In the genomic region with DNA sequence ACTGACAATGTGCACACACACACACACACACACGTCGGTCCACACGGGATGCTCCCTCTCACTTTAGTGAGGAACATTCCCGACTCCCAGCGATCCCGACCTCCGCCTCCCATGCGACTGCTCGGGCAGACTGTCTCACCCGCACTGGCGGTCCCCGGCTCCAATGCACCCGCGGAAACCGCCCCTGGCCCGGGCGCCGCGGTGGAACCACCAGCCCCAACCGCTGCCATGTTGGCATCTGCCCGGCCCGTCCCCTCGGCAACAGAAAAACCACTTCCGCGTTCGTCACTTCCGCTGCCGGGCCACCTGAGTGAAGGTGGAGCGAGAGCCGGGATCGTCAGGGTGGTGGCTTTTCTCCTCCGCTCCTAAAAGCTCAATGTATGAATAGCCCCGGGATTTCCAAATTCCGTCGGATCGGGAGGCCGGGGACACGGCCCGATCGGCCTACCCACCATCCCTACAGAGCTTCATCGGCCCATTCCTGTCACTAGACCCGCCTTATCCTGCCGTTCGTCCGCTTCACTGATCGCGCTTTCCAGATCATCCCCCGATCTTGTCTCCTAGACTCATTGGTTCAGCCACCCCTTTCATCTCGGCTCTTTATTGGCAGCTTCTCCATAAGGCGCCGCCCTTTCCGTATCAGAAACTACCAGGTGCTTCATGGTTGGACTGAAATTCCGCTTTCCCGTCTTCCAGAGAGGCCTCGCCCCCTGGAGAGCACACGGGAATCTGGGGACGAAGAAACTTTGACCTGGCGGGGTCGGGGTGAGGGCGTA, we compare ENCODE assay signal across 1 cellular context.
TF ChIP-seq lines count a peak whose summit lies in the region.

SLC35A2 (minus strand) TSS at position 240 of the 776 bp plus-strand sequence; CDS start at position 230, 10 bp downstream.

TF ChIP-seq in HepG2, 621 proteins besides CTCF, POLR2A, EP300 and RAD21 (continued from another document and continues in another):
- TF ChIP-seq, protein P1, sequence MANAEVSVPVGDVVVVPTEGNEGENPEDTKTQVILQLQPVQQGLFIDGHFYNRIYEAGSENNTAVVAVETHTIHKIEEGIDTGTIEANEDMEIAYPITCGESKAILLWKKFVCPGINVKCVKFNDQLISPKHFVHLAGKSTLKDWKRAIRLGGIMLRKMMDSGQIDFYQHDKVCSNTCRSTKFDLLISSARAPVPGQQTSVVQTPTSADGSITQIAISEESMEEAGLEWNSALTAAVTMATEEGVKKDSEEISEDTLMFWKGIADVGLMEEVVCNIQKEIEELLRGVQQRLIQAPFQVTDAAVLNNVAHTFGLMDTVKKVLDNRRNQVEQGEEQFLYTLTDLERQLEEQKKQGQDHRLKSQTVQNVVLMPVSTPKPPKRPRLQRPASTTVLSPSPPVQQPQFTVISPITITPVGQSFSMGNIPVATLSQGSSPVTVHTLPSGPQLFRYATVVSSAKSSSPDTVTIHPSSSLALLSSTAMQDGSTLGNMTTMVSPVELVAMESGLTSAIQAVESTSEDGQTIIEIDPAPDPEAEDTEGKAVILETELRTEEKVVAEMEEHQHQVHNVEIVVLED (CRISPR knock-in tag; IDR thresholded peaks at IDR 0.05; ENCODE audit: borderline replicate concordance) = peak; percentile 53; the same call in 1 of the 2 replicates
- TF ChIP-seq ZNF550 (CRISPR knock-in tag; IDR thresholded peaks at IDR 0.05; ENCODE audit: borderline replicate concordance) (0 out of 2 replicates have a peak, but pooled peaks have one; percentile 20), SUZ12 (IDR thresholded peaks at IDR 0.05; ENCODE audit: low read depth, low read length) (no peak), ZNF530 (CRISPR knock-in tag; IDR thresholded peaks at IDR 0.05; ENCODE audit: low read depth) (no peak), ZNF737 (CRISPR knock-in tag; IDR thresholded peaks at IDR 0.05; ENCODE audit: borderline replicate concordance) (no peak), ZBTB40 (IDR thresholded peaks at IDR 0.05) (no peak), ZBTB40 (CRISPR knock-in tag; IDR thresholded peaks at IDR 0.05) (peak; percentile 24; the same call in 1 of the 2 replicates), XBP1 (CRISPR knock-in tag; IDR thresholded peaks at IDR 0.05) (no peak), EEA1 (CRISPR knock-in tag; IDR thresholded peaks at IDR 0.05; ENCODE audit: borderline replicate concordance) (no peak), RARA (CRISPR knock-in tag; IDR thresholded peaks at IDR 0.05) (peak; percentile 36; the same call in 1 of the 2 replicates), SP1 (IDR thresholded peaks at IDR 0.05) (no peak), SP1 (CRISPR knock-in tag; IDR thresholded peaks at IDR 0.05) (no peak), STAT5B (CRISPR knock-in tag; IDR thresholded peaks at IDR 0.05) (no peak), ZNF670 (CRISPR knock-in tag; IDR thresholded peaks at IDR 0.05; ENCODE audit: borderline replicate concordance) (no peak), NFYB (CRISPR knock-in tag; IDR thresholded peaks at IDR 0.05) (peak; percentile 69), ZBTB33 (CRISPR knock-in tag; IDR thresholded peaks at IDR 0.05) (no peak), ARNTL (CRISPR knock-in tag; IDR thresholded peaks at IDR 0.05) (no peak), HNRNPK (IDR thresholded peaks at IDR 0.05; ENCODE audit: low read depth, low read length, poor library complexity, severe bottlenecking) (no peak), ZNF329 (CRISPR knock-in tag; IDR thresholded peaks at IDR 0.05; ENCODE audit: low read depth) (no peak), HOXA5 (CRISPR knock-in tag; IDR thresholded peaks at IDR 0.05) (no peak)
- TF ChIP-seq, protein P2, sequence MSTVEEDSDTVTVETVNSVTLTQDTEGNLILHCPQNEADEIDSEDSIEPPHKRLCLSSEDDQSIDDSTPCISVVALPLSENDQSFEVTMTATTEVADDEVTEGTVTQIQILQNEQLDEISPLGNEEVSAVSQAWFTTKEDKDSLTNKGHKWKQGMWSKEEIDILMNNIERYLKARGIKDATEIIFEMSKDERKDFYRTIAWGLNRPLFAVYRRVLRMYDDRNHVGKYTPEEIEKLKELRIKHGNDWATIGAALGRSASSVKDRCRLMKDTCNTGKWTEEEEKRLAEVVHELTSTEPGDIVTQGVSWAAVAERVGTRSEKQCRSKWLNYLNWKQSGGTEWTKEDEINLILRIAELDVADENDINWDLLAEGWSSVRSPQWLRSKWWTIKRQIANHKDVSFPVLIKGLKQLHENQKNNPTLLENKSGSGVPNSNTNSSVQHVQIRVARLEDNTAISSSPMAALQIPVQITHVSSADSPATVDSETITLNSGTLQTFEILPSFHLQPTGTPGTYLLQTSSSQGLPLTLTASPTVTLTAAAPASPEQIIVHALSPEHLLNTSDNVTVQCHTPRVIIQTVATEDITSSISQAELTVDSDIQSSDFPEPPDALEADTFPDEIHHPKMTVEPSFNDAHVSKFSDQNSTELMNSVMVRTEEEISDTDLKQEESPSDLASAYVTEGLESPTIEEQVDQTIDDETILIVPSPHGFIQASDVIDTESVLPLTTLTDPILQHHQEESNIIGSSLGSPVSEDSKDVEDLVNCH (CRISPR knock-in tag; IDR thresholded peaks at IDR 0.05) = no peak
- TF ChIP-seq, protein P3, sequence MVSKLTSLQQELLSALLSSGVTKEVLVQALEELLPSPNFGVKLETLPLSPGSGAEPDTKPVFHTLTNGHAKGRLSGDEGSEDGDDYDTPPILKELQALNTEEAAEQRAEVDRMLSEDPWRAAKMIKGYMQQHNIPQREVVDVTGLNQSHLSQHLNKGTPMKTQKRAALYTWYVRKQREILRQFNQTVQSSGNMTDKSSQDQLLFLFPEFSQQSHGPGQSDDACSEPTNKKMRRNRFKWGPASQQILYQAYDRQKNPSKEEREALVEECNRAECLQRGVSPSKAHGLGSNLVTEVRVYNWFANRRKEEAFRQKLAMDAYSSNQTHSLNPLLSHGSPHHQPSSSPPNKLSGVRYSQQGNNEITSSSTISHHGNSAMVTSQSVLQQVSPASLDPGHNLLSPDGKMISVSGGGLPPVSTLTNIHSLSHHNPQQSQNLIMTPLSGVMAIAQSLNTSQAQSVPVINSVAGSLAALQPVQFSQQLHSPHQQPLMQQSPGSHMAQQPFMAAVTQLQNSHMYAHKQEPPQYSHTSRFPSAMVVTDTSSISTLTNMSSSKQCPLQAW (CRISPR knock-in tag; IDR thresholded peaks at IDR 0.05) = no peak
- TF ChIP-seq, protein P4, sequence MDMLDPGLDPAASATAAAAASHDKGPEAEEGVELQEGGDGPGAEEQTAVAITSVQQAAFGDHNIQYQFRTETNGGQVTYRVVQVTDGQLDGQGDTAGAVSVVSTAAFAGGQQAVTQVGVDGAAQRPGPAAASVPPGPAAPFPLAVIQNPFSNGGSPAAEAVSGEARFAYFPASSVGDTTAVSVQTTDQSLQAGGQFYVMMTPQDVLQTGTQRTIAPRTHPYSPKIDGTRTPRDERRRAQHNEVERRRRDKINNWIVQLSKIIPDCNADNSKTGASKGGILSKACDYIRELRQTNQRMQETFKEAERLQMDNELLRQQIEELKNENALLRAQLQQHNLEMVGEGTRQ (IDR thresholded peaks at IDR 0.05; ENCODE audit: low read depth, low read length) = no peak
- TF ChIP-seq, protein P4 (CRISPR knock-in tag; IDR thresholded peaks at IDR 0.05; ENCODE audit: borderline replicate concordance) = no peak
- TF ChIP-seq, protein P5, sequence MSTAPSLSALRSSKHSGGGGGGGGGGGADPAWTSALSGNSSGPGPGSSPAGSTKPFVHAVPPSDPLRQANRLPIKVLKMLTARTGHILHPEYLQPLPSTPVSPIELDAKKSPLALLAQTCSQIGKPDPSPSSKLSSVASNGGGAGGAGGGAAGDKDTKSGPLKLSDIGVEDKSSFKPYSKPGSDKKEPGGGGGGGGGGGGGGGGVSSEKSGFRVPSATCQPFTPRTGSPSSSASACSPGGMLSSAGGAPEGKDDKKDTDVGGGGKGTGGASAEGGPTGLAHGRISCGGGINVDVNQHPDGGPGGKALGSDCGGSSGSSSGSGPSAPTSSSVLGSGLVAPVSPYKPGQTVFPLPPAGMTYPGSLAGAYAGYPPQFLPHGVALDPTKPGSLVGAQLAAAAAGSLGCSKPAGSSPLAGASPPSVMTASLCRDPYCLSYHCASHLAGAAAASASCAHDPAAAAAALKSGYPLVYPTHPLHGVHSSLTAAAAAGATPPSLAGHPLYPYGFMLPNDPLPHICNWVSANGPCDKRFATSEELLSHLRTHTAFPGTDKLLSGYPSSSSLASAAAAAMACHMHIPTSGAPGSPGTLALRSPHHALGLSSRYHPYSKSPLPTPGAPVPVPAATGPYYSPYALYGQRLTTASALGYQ (CRISPR knock-in tag; IDR thresholded peaks at IDR 0.05) = no peak
- TF ChIP-seq, protein P6, sequence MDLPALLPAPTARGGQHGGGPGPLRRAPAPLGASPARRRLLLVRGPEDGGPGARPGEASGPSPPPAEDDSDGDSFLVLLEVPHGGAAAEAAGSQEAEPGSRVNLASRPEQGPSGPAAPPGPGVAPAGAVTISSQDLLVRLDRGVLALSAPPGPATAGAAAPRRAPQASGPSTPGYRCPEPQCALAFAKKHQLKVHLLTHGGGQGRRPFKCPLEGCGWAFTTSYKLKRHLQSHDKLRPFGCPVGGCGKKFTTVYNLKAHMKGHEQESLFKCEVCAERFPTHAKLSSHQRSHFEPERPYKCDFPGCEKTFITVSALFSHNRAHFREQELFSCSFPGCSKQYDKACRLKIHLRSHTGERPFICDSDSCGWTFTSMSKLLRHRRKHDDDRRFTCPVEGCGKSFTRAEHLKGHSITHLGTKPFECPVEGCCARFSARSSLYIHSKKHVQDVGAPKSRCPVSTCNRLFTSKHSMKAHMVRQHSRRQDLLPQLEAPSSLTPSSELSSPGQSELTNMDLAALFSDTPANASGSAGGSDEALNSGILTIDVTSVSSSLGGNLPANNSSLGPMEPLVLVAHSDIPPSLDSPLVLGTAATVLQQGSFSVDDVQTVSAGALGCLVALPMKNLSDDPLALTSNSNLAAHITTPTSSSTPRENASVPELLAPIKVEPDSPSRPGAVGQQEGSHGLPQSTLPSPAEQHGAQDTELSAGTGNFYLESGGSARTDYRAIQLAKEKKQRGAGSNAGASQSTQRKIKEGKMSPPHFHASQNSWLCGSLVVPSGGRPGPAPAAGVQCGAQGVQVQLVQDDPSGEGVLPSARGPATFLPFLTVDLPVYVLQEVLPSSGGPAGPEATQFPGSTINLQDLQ (CRISPR knock-in tag; IDR thresholded peaks at IDR 0.05) = no peak
